ENCODE assay signal across 8 cellular contexts in the genomic region with DNA sequence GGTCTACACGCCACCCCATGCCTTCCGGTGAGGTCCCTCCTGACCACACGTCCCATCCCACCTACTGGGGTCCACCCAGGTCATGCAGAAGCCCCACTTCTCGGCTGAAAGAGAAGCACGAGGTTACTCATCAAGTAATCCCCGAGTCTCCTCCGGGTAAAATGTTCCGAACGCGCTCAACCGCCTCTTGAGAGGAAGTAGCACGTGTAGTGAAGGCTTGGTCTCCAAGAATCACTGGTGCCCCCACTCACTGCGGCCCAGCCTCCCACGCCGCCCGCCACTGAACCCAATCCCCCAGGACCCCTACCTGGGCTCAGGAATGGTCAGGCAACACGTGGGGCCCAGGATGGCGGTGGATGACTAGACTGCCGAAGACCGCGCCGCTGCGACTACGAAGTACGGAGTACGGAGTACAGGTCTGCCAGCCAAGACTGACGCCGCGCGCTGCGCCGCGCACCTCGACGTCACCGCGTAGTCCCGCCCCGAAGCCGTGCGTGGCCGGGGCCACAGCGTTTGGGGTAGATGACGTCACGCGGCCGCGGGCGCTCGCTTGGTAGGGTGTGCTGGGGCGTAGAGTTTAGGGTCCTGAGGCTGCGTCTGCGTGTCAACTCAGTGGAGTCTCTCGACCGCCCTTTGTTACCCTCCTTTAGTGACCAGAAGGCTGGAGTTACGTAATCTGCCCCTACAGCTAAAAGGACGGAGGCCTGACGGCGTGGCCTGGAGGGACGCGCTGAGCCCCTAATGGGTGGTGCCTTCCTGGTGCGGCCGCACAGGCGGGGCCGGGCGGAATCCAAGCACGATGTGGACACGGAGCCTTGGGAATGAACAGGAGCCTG. TPM values are rescaled to one million over a fixed set of nuclear protein-coding genes. Genes with fewer than 3 reads are reported as not detected.
A peak's percentile ranks its signal among the peaks of the same experiment; 100 is the strongest.
DNase-seq lines count a peak whose midpoint lies in the region; ATAC-seq and TF ChIP-seq lines count a peak whose summit lies in the region.

No MANE protein-coding gene starts in this region.

- H3K9me3 Mint-ChIP-seq in activated CD4-positive, alpha-beta T cell treated with anti-CD3 and anti-CD28 coated beads for 36 hours (ENCODE audit: low read depth), result no peaks in the 10 kb centered on the region

- POLR2A ChIA-PET in activated CD4-positive, alpha-beta T cell treated with anti-CD3 and anti-CD28 coated beads for 36 hours (lab: Charles Lee), result interaction anchor here (0.6 to 1.1 kb wide), 5 partner anchors 10 to 123 kb away, joined by 5 to 12 read pairs (median 8); a partner anchor contains a TSS

- H3K27me3 Mint-ChIP-seq in activated CD4-positive, alpha-beta T cell treated with anti-CD3 and anti-CD28 coated beads for 36 hours, result no peaks in the 10 kb centered on the region

- H3K27ac Mint-ChIP-seq in activated CD4-positive, alpha-beta T cell treated with anti-CD3 and anti-CD28 coated beads for 36 hours, result peak overlapping the region; percentile 99

- H3K4me3 Mint-ChIP-seq in activated CD4-positive, alpha-beta T cell treated with anti-CD3 and anti-CD28 coated beads for 36 hours, result peak overlapping the region; percentile 99

- H3K27me3 ChIP-seq in layer of hippocampus (ENCODE audit: control insufficient read depth, insufficient read depth, low read length), result no peaks in the 10 kb centered on the region

- ATAC-seq in GM19025 (IDR thresholded peaks at IDR 0.05; ENCODE audit: low read depth, unreplicated experiment) (peak; percentile 96), HG03280 (IDR thresholded peaks at IDR 0.05; ENCODE audit: unreplicated experiment) (peak; percentile 95)
- peak; percentile 90 for ATAC-seq in activated CD4-positive, alpha-beta T cell treated with anti-CD3 and anti-CD28 coated beads for 36 hours

- peaks cover 52% of the 10 kb centered on the region for H3K4me1 Mint-ChIP-seq in activated CD4-positive, alpha-beta T cell treated with anti-CD3 and anti-CD28 coated beads for 36 hours

- TF ChIP-seq CTCF in AG09319 (IDR thresholded peaks at IDR 0.05; ENCODE audit: low read depth, low read length) (no peak), choroid plexus epithelial cell (conservative IDR thresholded peaks at IDR 0.05; ENCODE audit: low read depth, low read length) (no peak)

- peak overlapping the region; percentile 97 for H3K27ac ChIP-seq in layer of hippocampus (ENCODE audit: low read depth, low read length)

- H3K36me3 Mint-ChIP-seq in activated CD4-positive, alpha-beta T cell treated with anti-CD3 and anti-CD28 coated beads for 36 hours (ENCODE audit: low read depth), result peaks cover 53% of the 10 kb centered on the region

- intact Hi-C loops in activated CD4-positive, alpha-beta T cell treated with anti-CD3 and anti-CD28 coated beads for 36 hours (cut with DNase I, micrococcal nuclease), result loop anchor here (1.0 to 10.0 kb wide), 10 partner anchors 13 to 1059 kb away; a partner anchor contains a TSS

- CTCF ChIA-PET in activated CD4-positive, alpha-beta T cell treated with anti-CD3 and anti-CD28 coated beads for 36 hours (lab: Charles Lee), result interaction anchor here (0.6 to 2.1 kb wide), 5 partner anchors 8 to 150 kb away, joined by 3 to 8 read pairs (median 6); no protein-coding TSS in a partner anchor

- DNase-seq in AG09319 (ENCODE audit: extremely low read depth, low read depth), result peak; percentile 78
- DNase-seq in NCI-H460 (ENCODE audit: extremely low read depth, low read depth), result peak; percentile 93
- DNase-seq in activated CD4-positive, alpha-beta T cell treated with anti-CD3 and anti-CD28 coated beads for 36 hours, result peak; percentile 99
- peak; percentile 94 for DNase-seq in choroid plexus epithelial cell (ENCODE audit: low read depth)
- peak; percentile 91 to 97 (median 95) for DNase-seq in stimulated activated CD4-positive, alpha-beta T cell treated with anti-CD3 and anti-CD28 coated beads, Interleukin-1b, Interleukin-23, amount 100 ng/mL, for 24 hours (ENCODE audit: low read depth in 4 of 4, low spot score in 1 of 4)

- H3K4me3 ChIP-seq in choroid plexus epithelial cell (ENCODE audit: low read depth, low read length), result peak overlapping the region; percentile 96

RNA-seq across cellular contexts. Expression of a gene that starts 7.6 kb away (rescaled TPM):
- total RNA-seq in NCI-H460 (2014; rRNA removed; shearing (Covaris generic)), result 0.07 TPM in 1 of 2 replicates, not detected in the other
- 0.81 TPM in 1 of 2 replicates, not detected in the other for polyA plus RNA-seq in NCI-H460 (2014; cell fraction: nucleus; rRNA removed)
- total RNA-seq in activated CD4-positive, alpha-beta T cell treated with anti-CD3 and anti-CD28 coated beads for 36 hours, result 100 to 1,000 TPM; 369 to 376 TPM

RNA-seq across cellular contexts. Expression of a gene that starts 13.6 kb away (rescaled TPM):
- 24.8 and 27.4 TPM in 2 replicates for total RNA-seq in NCI-H460 (2014; rRNA removed; shearing (Covaris generic))
- polyA plus RNA-seq in NCI-H460 (2014; cell fraction: nucleus; rRNA removed), result 37.0 and 49.1 TPM in 2 replicates
- 10 to 100 TPM; 70.1 to 80.1 TPM for total RNA-seq in activated CD4-positive, alpha-beta T cell treated with anti-CD3 and anti-CD28 coated beads for 36 hours

Comparison
In these comparisons a context has a peak if more than half of its experiments do, and no peak if none do; other contexts are left out.
1. Peak in every context shown above with its lines: DNase-seq, ATAC-seq, H3K4me3 ChIP-seq and H3K27ac ChIP-seq.
2. RNA of a gene that starts 7.6 kb away (total RNA-seq): 369 to 376 TPM in activated CD4-positive, alpha-beta T cell treated with anti-CD3 and anti-CD28 coated beads for 36 hours; 0.07 TPM in NCI-H460; every median in the first group is over 100 times any median in the second.